ENCODE assay signal across 28 cellular contexts in the genomic region with DNA sequence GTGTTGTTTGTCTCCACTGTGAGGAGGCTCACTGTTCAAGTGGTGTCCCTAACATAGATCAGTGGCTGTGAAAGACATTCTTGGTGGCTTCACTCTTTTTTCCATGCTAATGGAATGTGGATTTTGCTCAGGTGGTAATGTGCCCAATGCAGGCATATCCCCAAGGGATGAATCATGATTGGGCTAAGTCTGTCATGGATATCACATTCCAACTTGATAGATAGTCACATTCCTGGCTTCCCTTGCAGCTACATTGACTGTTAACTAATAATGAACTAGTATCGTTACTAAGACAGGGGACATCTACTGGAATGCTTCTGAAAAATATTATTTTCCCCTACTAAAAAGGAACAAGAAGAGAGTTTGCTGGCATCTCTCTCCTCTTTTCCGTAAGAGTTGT.
"Had no signal": no experiment of that assay in that cellular context is flagged by ENCODE, and none has a peak within 500 bp of the region (broad histone marks: within the 10 kb centered on the region; RNA-seq: fewer than 3 reads in every experiment).

No MANE protein-coding gene starts in this region.

- H3K9me3 ChIP-seq: colonic mucosa, gastrocnemius medialis had no signal

- ATAC-seq: effector memory CD8-positive, alpha-beta T cell; esophagus mucosa; foreskin keratinocyte; gastrocnemius medialis; gastroesophageal sphincter; heart left ventricle; heart right ventricle had no signal

- H3K4me3 ChIP-seq: colonic mucosa, coronary artery, dorsolateral prefrontal cortex, esophagus muscularis mucosa, esophagus squamous epithelium, gastrocnemius medialis, gastroesophageal sphincter, heart left ventricle, heart right ventricle had no signal

- H3K4me1 ChIP-seq: colonic mucosa, esophagus muscularis mucosa, esophagus squamous epithelium, foreskin keratinocyte, gastrocnemius medialis, gastroesophageal sphincter, heart right ventricle had no signal

- H3K36me3 ChIP-seq: colonic mucosa, esophagus muscularis mucosa, esophagus squamous epithelium, gastrocnemius medialis, gastroesophageal sphincter, heart left ventricle, heart right ventricle had no signal

- H3K27ac ChIP-seq: colonic mucosa, coronary artery, dorsolateral prefrontal cortex, epithelial cell of prostate, esophagus muscularis mucosa, esophagus squamous epithelium, foreskin keratinocyte, gastrocnemius medialis, gastroesophageal sphincter, heart left ventricle, heart right ventricle had no signal

- DNase-seq: colonic mucosa; cortex of kidney; dermis blood vessel endothelial cell; dorsolateral prefrontal cortex; effector CD4-positive, alpha-beta T cell; effector CD8-positive, alpha-beta T cell; effector memory CD4-positive, alpha-beta T cell; effector memory CD8-positive, alpha-beta T cell; endodermal cell; erythroblast; esophagus squamous epithelium; foreskin fibroblast; foreskin keratinocyte; foreskin melanocyte; gastrocnemius medialis; glutamatergic neuron; head of caudate nucleus; heart left ventricle; heart right ventricle had no signal

- H3K27me3 ChIP-seq: colonic mucosa, dorsolateral prefrontal cortex, gastrocnemius medialis, heart left ventricle had no signal

- FAIRE-seq: colon, endometrium, endothelial cell of umbilical vein, frontal cortex had no signal
